Comparison of ENCODE assay signal across 1 cellular context in the genomic region with DNA sequence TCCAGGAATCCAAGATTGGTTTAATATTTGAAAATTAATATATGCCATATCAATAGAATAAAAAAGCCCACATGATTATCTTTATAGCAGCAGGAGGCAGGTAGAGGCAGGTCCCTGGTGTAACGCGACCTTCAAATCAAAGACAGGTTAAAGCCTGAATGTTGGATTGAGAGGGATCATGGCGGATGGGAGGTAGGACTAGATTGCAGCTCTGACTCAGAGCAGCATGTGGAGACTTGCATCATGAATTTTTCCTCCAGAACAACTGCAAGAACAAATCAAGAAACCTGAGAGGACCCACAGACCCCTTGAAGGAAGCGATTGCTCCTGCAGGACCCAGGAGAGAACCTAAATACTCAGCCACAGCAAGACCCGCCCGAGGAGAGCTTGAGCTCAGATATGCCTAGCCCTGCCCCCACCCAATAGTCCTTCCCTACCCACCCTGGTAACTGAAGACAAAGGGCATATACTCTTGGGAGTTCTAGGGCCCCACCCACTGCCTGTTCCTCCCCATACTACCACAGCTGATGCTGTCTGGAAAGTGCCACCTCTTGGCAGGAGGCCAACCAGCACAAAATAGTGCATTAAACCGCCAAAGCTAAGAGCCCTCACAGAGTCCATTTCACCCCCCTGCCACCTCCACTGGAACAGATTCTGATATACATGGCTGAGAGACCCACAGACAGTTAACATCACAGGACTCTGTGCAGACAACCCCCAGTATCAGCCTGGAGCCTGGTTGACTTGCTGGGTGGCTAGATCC.
TF ChIP-seq lines count a peak whose summit lies in the region.

No MANE protein-coding gene starts in this region.

TF ChIP-seq in WTC11, 78 proteins besides CTCF, POLR2A, EP300 and RAD21 (continued from another document):
- TF ChIP-seq HMGXB4 (CRISPR knock-in tag; IDR thresholded peaks at IDR 0.05) (no peak), MXD4 (CRISPR knock-in tag; IDR thresholded peaks at IDR 0.05; ENCODE audit: borderline replicate concordance) (no peak), EMX1 (CRISPR knock-in tag; IDR thresholded peaks at IDR 0.05) (no peak), FOXP1 (CRISPR knock-in tag; IDR thresholded peaks at IDR 0.05; ENCODE audit: borderline replicate concordance) (no peak), CBFB (CRISPR knock-in tag; IDR thresholded peaks at IDR 0.05; ENCODE audit: low read depth) (no peak), ZNF671 (CRISPR knock-in tag; IDR thresholded peaks at IDR 0.05) (no peak), ZSCAN18 (CRISPR knock-in tag; IDR thresholded peaks at IDR 0.05) (no peak), NR1H2 (CRISPR knock-in tag; IDR thresholded peaks at IDR 0.05) (no peak), ZMAT4 (CRISPR knock-in tag; IDR thresholded peaks at IDR 0.05) (no peak), STAT6 (CRISPR knock-in tag; conservative IDR thresholded peaks at IDR 0.05; ENCODE audit: low read depth) (no peak), TEAD1 (CRISPR knock-in tag; IDR thresholded peaks at IDR 0.05) (no peak), NFATC4 (CRISPR knock-in tag; IDR thresholded peaks at IDR 0.05) (no peak), SOX15 (CRISPR knock-in tag; IDR thresholded peaks at IDR 0.05) (no peak)
- TF ChIP-seq, protein P1, sequence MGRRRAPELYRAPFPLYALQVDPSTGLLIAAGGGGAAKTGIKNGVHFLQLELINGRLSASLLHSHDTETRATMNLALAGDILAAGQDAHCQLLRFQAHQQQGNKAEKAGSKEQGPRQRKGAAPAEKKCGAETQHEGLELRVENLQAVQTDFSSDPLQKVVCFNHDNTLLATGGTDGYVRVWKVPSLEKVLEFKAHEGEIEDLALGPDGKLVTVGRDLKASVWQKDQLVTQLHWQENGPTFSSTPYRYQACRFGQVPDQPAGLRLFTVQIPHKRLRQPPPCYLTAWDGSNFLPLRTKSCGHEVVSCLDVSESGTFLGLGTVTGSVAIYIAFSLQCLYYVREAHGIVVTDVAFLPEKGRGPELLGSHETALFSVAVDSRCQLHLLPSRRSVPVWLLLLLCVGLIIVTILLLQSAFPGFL (CRISPR knock-in tag; IDR thresholded peaks at IDR 0.05; ENCODE audit: borderline replicate concordance): no peak
- TF ChIP-seq, protein P2, sequence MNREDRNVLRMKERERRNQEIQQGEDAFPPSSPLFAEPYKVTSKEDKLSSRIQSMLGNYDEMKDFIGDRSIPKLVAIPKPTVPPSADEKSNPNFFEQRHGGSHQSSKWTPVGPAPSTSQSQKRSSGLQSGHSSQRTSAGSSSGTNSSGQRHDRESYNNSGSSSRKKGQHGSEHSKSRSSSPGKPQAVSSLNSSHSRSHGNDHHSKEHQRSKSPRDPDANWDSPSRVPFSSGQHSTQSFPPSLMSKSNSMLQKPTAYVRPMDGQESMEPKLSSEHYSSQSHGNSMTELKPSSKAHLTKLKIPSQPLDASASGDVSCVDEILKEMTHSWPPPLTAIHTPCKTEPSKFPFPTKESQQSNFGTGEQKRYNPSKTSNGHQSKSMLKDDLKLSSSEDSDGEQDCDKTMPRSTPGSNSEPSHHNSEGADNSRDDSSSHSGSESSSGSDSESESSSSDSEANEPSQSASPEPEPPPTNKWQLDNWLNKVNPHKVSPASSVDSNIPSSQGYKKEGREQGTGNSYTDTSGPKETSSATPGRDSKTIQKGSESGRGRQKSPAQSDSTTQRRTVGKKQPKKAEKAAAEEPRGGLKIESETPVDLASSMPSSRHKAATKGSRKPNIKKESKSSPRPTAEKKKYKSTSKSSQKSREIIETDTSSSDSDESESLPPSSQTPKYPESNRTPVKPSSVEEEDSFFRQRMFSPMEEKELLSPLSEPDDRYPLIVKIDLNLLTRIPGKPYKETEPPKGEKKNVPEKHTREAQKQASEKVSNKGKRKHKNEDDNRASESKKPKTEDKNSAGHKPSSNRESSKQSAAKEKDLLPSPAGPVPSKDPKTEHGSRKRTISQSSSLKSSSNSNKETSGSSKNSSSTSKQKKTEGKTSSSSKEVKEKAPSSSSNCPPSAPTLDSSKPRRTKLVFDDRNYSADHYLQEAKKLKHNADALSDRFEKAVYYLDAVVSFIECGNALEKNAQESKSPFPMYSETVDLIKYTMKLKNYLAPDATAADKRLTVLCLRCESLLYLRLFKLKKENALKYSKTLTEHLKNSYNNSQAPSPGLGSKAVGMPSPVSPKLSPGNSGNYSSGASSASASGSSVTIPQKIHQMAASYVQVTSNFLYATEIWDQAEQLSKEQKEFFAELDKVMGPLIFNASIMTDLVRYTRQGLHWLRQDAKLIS (CRISPR knock-in tag; IDR thresholded peaks at IDR 0.05; ENCODE audit: borderline replicate concordance): no peak
